In genomic region chr4:163558539-163559044, GRCh38 we compare ENCODE assay signal across 8 cellular contexts.
DNase-seq lines count a peak whose midpoint lies in the region; ATAC-seq, FAIRE-seq and TF ChIP-seq lines count a peak whose summit lies in the region.

No MANE protein-coding gene starts in this region.

- H3K9me3 ChIP-seq in RWPE2 (ENCODE audit: severe bottlenecking): no peaks in the 10 kb centered on the region

- peak overlapping the region; percentile 92 for H3K27ac Mint-ChIP-seq in memory B cell

- peaks cover 47% of the 10 kb centered on the region for H3K4me1 Mint-ChIP-seq in memory B cell

- peaks cover 46% of the 10 kb centered on the region for H3K36me3 Mint-ChIP-seq in memory B cell

- TF ChIP-seq CTCF in RWPE2 (IDR thresholded peaks at IDR 0.05; ENCODE audit: poor library complexity, severe bottlenecking): no peak

- H3K9me3 Mint-ChIP-seq in memory B cell: peaks cover 11% of the 10 kb centered on the region

- H3K36me3 ChIP-seq in RWPE2 (ENCODE audit: low read depth): no peaks in the 10 kb centered on the region

- no peak overlapping the region for H3K27ac ChIP-seq in RWPE2 (ENCODE audit: poor library complexity, severe bottlenecking)

- no peak for FAIRE-seq in urothelium cell line (lab: Jason Lieb, UNC)

- no peaks in the 10 kb centered on the region for H3K27me3 ChIP-seq in RWPE2 (ENCODE audit: insufficient read depth, poor library complexity, severe bottlenecking)

- H3K27me3 Mint-ChIP-seq in memory B cell: no peaks in the 10 kb centered on the region

- DNase-seq in RWPE2 (ENCODE audit: low spot score) (no peak), memory B cell (ENCODE audit: low spot score in 2 of 2) (no peak), A172 (ENCODE audit: low spot score) (no peak), urothelium cell line (ENCODE audit: low spot score) (no peak), foreskin melanocyte (no peak), SW480 (ENCODE audit: low spot score) (no peak)

- no peaks in the 10 kb centered on the region for H3K4me1 ChIP-seq in RWPE2 (ENCODE audit: insufficient read depth, poor library complexity, severe bottlenecking)

- no peak overlapping the region for H3K4me3 ChIP-seq in RWPE2 (ENCODE audit: severe bottlenecking)

- peak overlapping the region; percentile 73 for H3K4me3 Mint-ChIP-seq in memory B cell

- ATAC-seq in GM18867 (IDR thresholded peaks at IDR 0.05; ENCODE audit: unreplicated experiment): peak; percentile 51
- ATAC-seq in HG02642 (IDR thresholded peaks at IDR 0.05; ENCODE audit: poor library complexity, unreplicated experiment): peak; percentile 57
- peak; percentile 58 for ATAC-seq in RWPE2 (ENCODE audit: low read depth)
- peak; percentile 83 for ATAC-seq in memory B cell (ENCODE audit: low read depth)
